24 cellular contexts compared by ENCODE assay signal in genomic region chr2:20475567-20475952, GRCh38.
"Had no signal": no experiment of that assay in that cellular context is flagged by ENCODE, and none has a peak within 500 bp of the region (broad histone marks: within the 10 kb centered on the region; RNA-seq: fewer than 3 reads in every experiment).

No MANE protein-coding gene starts in this region.

- H3K4me3 ChIP-seq: coronary artery, hepatocyte, lung, SJSA1, skin epidermis, stomach had no signal

- H3K36me3 ChIP-seq: SJSA1, stomach had no signal

- H3K79me2 ChIP-seq: hepatocyte had no signal

- H3K9me3 ChIP-seq: SJSA1, stomach had no signal

- H3K27ac Mint-ChIP-seq: activated naive CD8-positive, alpha-beta T cell treated with anti-CD3 and anti-CD28 coated beads for 36 hours; activated T-cell treated with anti-CD3 and anti-CD28 coated beads, Interleukin-2, amount 50 U/mL, for 24 hours; activated T-helper 17 cell treated with anti-CD3 and anti-CD28 coated beads, Interleukin-2, amount 50 U/mL, for 72 hours; progenitor cell of endocrine pancreas; stimulated activated effector memory CD8-positive, alpha-beta T cell treated with anti-CD3 and anti-CD28 coated beads, Interleukin-12 subunit alpha, Interleukin-12 subunit beta, amount 100 ng/mL, for 72 hours; type B pancreatic cell had no signal

- H3K4me3 Mint-ChIP-seq: activated naive CD8-positive, alpha-beta T cell treated with anti-CD3 and anti-CD28 coated beads for 36 hours; activated T-cell treated with anti-CD3 and anti-CD28 coated beads, Interleukin-2, amount 50 U/mL, for 24 hours; activated T-helper 17 cell treated with anti-CD3 and anti-CD28 coated beads, Interleukin-2, amount 50 U/mL, for 72 hours; naive thymus-derived CD8-positive, alpha-beta T cell; stimulated activated effector memory CD8-positive, alpha-beta T cell treated with anti-CD3 and anti-CD28 coated beads, Interleukin-12 subunit alpha, Interleukin-12 subunit beta, amount 100 ng/mL, for 72 hours; type B pancreatic cell had no signal

- H3K36me3 Mint-ChIP-seq: naive thymus-derived CD8-positive, alpha-beta T cell; stimulated activated effector memory CD8-positive, alpha-beta T cell treated with anti-CD3 and anti-CD28 coated beads, Interleukin-12 subunit alpha, Interleukin-12 subunit beta, amount 100 ng/mL, for 72 hours had no signal

- FAIRE-seq: astrocyte, bronchial epithelial cell, TTC549 had no signal

- H3K9me3 Mint-ChIP-seq: activated T-helper 17 cell treated with anti-CD3 and anti-CD28 coated beads, Interleukin-2, amount 50 U/mL, for 72 hours; naive thymus-derived CD8-positive, alpha-beta T cell; stimulated activated effector memory CD8-positive, alpha-beta T cell treated with anti-CD3 and anti-CD28 coated beads, Interleukin-12 subunit alpha, Interleukin-12 subunit beta, amount 100 ng/mL, for 72 hours had no signal

- H3K27me3 ChIP-seq: hepatocyte, SJSA1, stomach had no signal

- ATAC-seq: activated T-helper 17 cell treated with anti-CD3 and anti-CD28 coated beads, Interleukin-2, amount 50 U/mL, for 72 hours; naive thymus-derived CD8-positive, alpha-beta T cell; stimulated activated effector memory CD8-positive, alpha-beta T cell treated with anti-CD3 and anti-CD28 coated beads, Interleukin-12 subunit alpha, Interleukin-12 subunit beta, amount 100 ng/mL, for 72 hours had no signal

- H3K27ac ChIP-seq: epithelial cell of prostate, hepatocyte, SJSA1 had no signal

- H3K4me1 Mint-ChIP-seq: activated naive CD8-positive, alpha-beta T cell treated with anti-CD3 and anti-CD28 coated beads for 36 hours; activated T-helper 17 cell treated with anti-CD3 and anti-CD28 coated beads, Interleukin-2, amount 50 U/mL, for 72 hours had no signal

- H3K4me1 ChIP-seq: SJSA1 had no signal

- DNase-seq: activated CD8-positive, alpha-beta memory T cell treated with anti-CD3 and anti-CD28 coated beads for 24 hours; activated CD8-positive, alpha-beta memory T cell treated with anti-CD3 and anti-CD28 coated beads, Interleukin-2, amount 50 U/mL, for 4 hours; activated naive CD4-positive, alpha-beta T cell treated with Interleukin-2 at 50 U/mL for 16 hours; activated naive CD8-positive, alpha-beta T cell treated with anti-CD3 and anti-CD28 coated beads for 36 hours; activated T-cell treated with anti-CD3 and anti-CD28 coated beads, Interleukin-2, amount 50 U/mL, for 24 hours; cerebellar nuclear complex; naive thymus-derived CD8-positive, alpha-beta T cell; retina; stimulated activated CD4-positive, alpha-beta T cell treated with anti-CD3 and anti-CD28 coated beads, Interleukin-2, amount 100 ng/mL, for 24 hours; T-helper 1 cell had no signal

- H3K4me2 ChIP-seq: hepatocyte had no signal

- H3K27me3 Mint-ChIP-seq: type B pancreatic cell had no signal

- H2AFZ ChIP-seq: hepatocyte had no signal
